In genomic region chr1:164343189-164343588, GRCh38 we compare ENCODE assay signal across 31 cellular contexts.
"Had no signal": no experiment of that assay in that cellular context is flagged by ENCODE, and none has a peak within 500 bp of the region (broad histone marks: within the 10 kb centered on the region; RNA-seq: fewer than 3 reads in every experiment).

No MANE protein-coding gene starts in this region.

- H3K4me3 ChIP-seq: ascending aorta, breast epithelium, cardiac muscle cell, colonic mucosa, dorsolateral prefrontal cortex had no signal

- H3K4me1 Mint-ChIP-seq: activated CD4-positive, alpha-beta T cell treated with anti-CD3 and anti-CD28 coated beads for 36 hours; activated CD4-positive, alpha-beta T cell treated with anti-CD3 and anti-CD28 coated beads, Interleukin-2, amount 10 ng/mL, durations not matched to agents 24 days and 14 days; activated CD8-positive, alpha-beta memory T cell treated with anti-CD3 and anti-CD28 coated beads, Interleukin-2, amount 10 ng/mL, durations not matched to agents 7 days and 5 days; activated naive CD4-positive, alpha-beta T cell treated with anti-CD3 and anti-CD28 coated beads, Interleukin-2, amount 10 ng/mL, durations not matched to agents 7 days and 5 days; activated naive CD8-positive, alpha-beta T cell treated with anti-CD3 and anti-CD28 coated beads, Interleukin-2, amount 10 ng/mL, durations not matched to agents 7 days and 5 days; brain; endodermal cell; T-helper 17 cell had no signal

- H3K27ac ChIP-seq: ascending aorta, breast epithelium, cardiac muscle cell, colonic mucosa, dorsolateral prefrontal cortex had no signal

- H3K4me3 Mint-ChIP-seq: activated CD4-positive, alpha-beta memory T cell treated with anti-CD3 and anti-CD28 coated beads for 36 hours; activated CD4-positive, alpha-beta T cell treated with anti-CD3 and anti-CD28 coated beads for 36 hours; activated CD4-positive, alpha-beta T cell treated with anti-CD3 and anti-CD28 coated beads, Interleukin-2, amount 10 ng/mL, durations not matched to agents 24 days and 14 days; activated CD8-positive, alpha-beta memory T cell treated with anti-CD3 and anti-CD28 coated beads, Interleukin-2, amount 10 ng/mL, durations not matched to agents 7 days and 5 days; activated CD8-positive, alpha-beta T cell treated with anti-CD3 and anti-CD28 coated beads, Interleukin-2, amount 10 ng/mL, durations not matched to agents 7 days and 5 days; activated naive CD4-positive, alpha-beta T cell treated with anti-CD3 and anti-CD28 coated beads, Interleukin-2, amount 10 ng/mL, durations not matched to agents 7 days and 5 days; activated naive CD8-positive, alpha-beta T cell treated with anti-CD3 and anti-CD28 coated beads, Interleukin-2, amount 10 ng/mL, durations not matched to agents 7 days and 5 days; activated T-cell treated with anti-CD3 and anti-CD28 coated beads, Interleukin-2, amount 50 U/mL, for 72 hours; brain; endodermal cell; T-helper 17 cell; T-helper 2 cell treated with Interferon-gamma antibody and Interleukin-4, amounts not matched to agents 5 μg/mL and 100 μg/mL, for 36 hours had no signal

- H3K27ac Mint-ChIP-seq: activated CD4-positive, alpha-beta memory T cell treated with anti-CD3 and anti-CD28 coated beads for 36 hours; activated CD4-positive, alpha-beta T cell treated with anti-CD3 and anti-CD28 coated beads for 36 hours; activated CD4-positive, alpha-beta T cell treated with anti-CD3 and anti-CD28 coated beads, Interleukin-2, amount 10 ng/mL, durations not matched to agents 24 days and 14 days; activated CD8-positive, alpha-beta memory T cell treated with anti-CD3 and anti-CD28 coated beads, Interleukin-2, amount 10 ng/mL, durations not matched to agents 7 days and 5 days; activated CD8-positive, alpha-beta T cell treated with anti-CD3 and anti-CD28 coated beads, Interleukin-2, amount 10 ng/mL, durations not matched to agents 7 days and 5 days; activated naive CD4-positive, alpha-beta T cell treated with anti-CD3 and anti-CD28 coated beads, Interleukin-2, amount 10 ng/mL, durations not matched to agents 7 days and 5 days; activated naive CD4-positive, alpha-beta T cell treated with anti-CD3 and anti-CD28 coated beads, Interleukin-2, amount 50 U/mL, for 72 hours; activated naive CD8-positive, alpha-beta T cell treated with anti-CD3 and anti-CD28 coated beads, Interleukin-2, amount 10 ng/mL, durations not matched to agents 7 days and 5 days; activated T-cell treated with anti-CD3 and anti-CD28 coated beads, Interleukin-2, amount 50 U/mL, for 72 hours; brain; endodermal cell; T-helper 17 cell; T-helper 2 cell treated with Interferon-gamma antibody and Interleukin-4, amounts not matched to agents 5 μg/mL and 100 μg/mL, for 36 hours had no signal

- H3K9me3 ChIP-seq: colonic mucosa had no signal

- DNase-seq: activated CD4-positive, alpha-beta memory T cell treated with anti-CD3 and anti-CD28 coated beads for 36 hours; activated CD4-positive, alpha-beta T cell treated with anti-CD3 and anti-CD28 coated beads for 36 hours; activated CD4-positive, alpha-beta T cell treated with anti-CD3 and anti-CD28 coated beads, Interleukin-2, amount 10 ng/mL, durations not matched to agents 24 days and 14 days; activated CD4-positive, CD25-positive, alpha-beta regulatory T cell; activated CD4-positive, CD25-positive, alpha-beta regulatory T cell treated with anti-CD3 and anti-CD28 coated beads, Interleukin-2, amount 50 U/mL, for 72 hours; activated CD8-positive, alpha-beta memory T cell treated with anti-CD3 and anti-CD28 coated beads, Interleukin-2, amount 10 ng/mL, durations not matched to agents 7 days and 5 days; activated CD8-positive, alpha-beta memory T cell treated with anti-CD3 and anti-CD28 coated beads, Interleukin-2, amount 50 U/mL, for 4 hours; activated CD8-positive, alpha-beta T cell treated with anti-CD3 and anti-CD28 coated beads, Interleukin-2, amount 10 ng/mL, durations not matched to agents 7 days and 5 days; activated gamma-delta T cell; activated naive CD4-positive, alpha-beta T cell; activated naive CD4-positive, alpha-beta T cell treated with anti-CD3 and anti-CD28 coated beads, Interleukin-2, amount 10 ng/mL, durations not matched to agents 7 days and 5 days; activated naive CD8-positive, alpha-beta T cell treated with anti-CD3 and anti-CD28 coated beads, Interleukin-2, amount 10 ng/mL, durations not matched to agents 7 days and 5 days; activated T-cell treated with anti-CD3 and anti-CD28 coated beads, Interleukin-2, amount 50 U/mL, for 1 hour; activated T-cell treated with anti-CD3 and anti-CD28 coated beads, Interleukin-2, amount 50 U/mL, for 72 hours; central memory CD4-positive, alpha-beta T cell; cerebellar nuclear complex; colonic mucosa; dorsolateral prefrontal cortex; effector memory CD4-positive, alpha-beta T cell; endodermal cell; foreskin fibroblast; head of caudate nucleus; T-helper 17 cell; T1000 had no signal

- H3K36me3 Mint-ChIP-seq: activated CD4-positive, alpha-beta memory T cell treated with anti-CD3 and anti-CD28 coated beads for 36 hours; activated CD8-positive, alpha-beta memory T cell treated with anti-CD3 and anti-CD28 coated beads, Interleukin-2, amount 10 ng/mL, durations not matched to agents 7 days and 5 days; activated naive CD4-positive, alpha-beta T cell treated with anti-CD3 and anti-CD28 coated beads, Interleukin-2, amount 10 ng/mL, durations not matched to agents 7 days and 5 days; activated naive CD8-positive, alpha-beta T cell treated with anti-CD3 and anti-CD28 coated beads, Interleukin-2, amount 10 ng/mL, durations not matched to agents 7 days and 5 days; brain had no signal

- ATAC-seq: activated CD4-positive, alpha-beta T cell treated with anti-CD3 and anti-CD28 coated beads for 36 hours; activated CD8-positive, alpha-beta memory T cell treated with anti-CD3 and anti-CD28 coated beads, Interleukin-2, amount 10 ng/mL, durations not matched to agents 7 days and 5 days; activated CD8-positive, alpha-beta T cell treated with anti-CD3 and anti-CD28 coated beads, Interleukin-2, amount 10 ng/mL, durations not matched to agents 7 days and 5 days; activated naive CD4-positive, alpha-beta T cell treated with anti-CD3 and anti-CD28 coated beads, Interleukin-2, amount 50 U/mL, for 72 hours; activated T-cell treated with anti-CD3 and anti-CD28 coated beads, Interleukin-2, amount 50 U/mL, for 72 hours; esophagus mucosa; T-helper 17 cell had no signal

- H3K27me3 ChIP-seq: ascending aorta, breast epithelium, cardiac muscle cell, colonic mucosa, dorsolateral prefrontal cortex had no signal

- H3K27me3 Mint-ChIP-seq: activated CD4-positive, alpha-beta memory T cell treated with anti-CD3 and anti-CD28 coated beads for 36 hours; activated CD4-positive, alpha-beta T cell treated with anti-CD3 and anti-CD28 coated beads for 36 hours; activated CD4-positive, alpha-beta T cell treated with anti-CD3 and anti-CD28 coated beads, Interleukin-2, amount 10 ng/mL, durations not matched to agents 24 days and 14 days; activated CD8-positive, alpha-beta memory T cell treated with anti-CD3 and anti-CD28 coated beads, Interleukin-2, amount 10 ng/mL, durations not matched to agents 7 days and 5 days; activated naive CD4-positive, alpha-beta T cell treated with anti-CD3 and anti-CD28 coated beads, Interleukin-2, amount 10 ng/mL, durations not matched to agents 7 days and 5 days; activated naive CD8-positive, alpha-beta T cell treated with anti-CD3 and anti-CD28 coated beads, Interleukin-2, amount 10 ng/mL, durations not matched to agents 7 days and 5 days; T-helper 17 cell had no signal

- H3K36me3 ChIP-seq: ascending aorta, breast epithelium, cardiac muscle cell, colonic mucosa had no signal

- H3K4me1 ChIP-seq: ascending aorta, breast epithelium, colonic mucosa had no signal
